19 cellular contexts compared by ENCODE assay signal in genomic region chr7:91019686-91020385, GRCh38.
DNase-seq lines count a peak whose midpoint lies in the region; ATAC-seq and TF ChIP-seq lines count a peak whose summit lies in the region.
"Had no signal": no experiment of that assay in that cellular context is flagged by ENCODE, and none has a peak within 500 bp of the region (broad histone marks: within the 10 kb centered on the region; RNA-seq: fewer than 3 reads in every experiment).

No MANE protein-coding gene starts in this region.

- peaks cover 40% of the 10 kb centered on the region for H3K4me1 ChIP-seq in SJCRH30
- H3K4me1 ChIP-seq in thyroid gland = peaks cover 16 to 22% of the 10 kb centered on the region in 2 donors
- H3K4me1 ChIP-seq in esophagus squamous epithelium = no peaks in the 10 kb centered on the region
- H3K4me1 ChIP-seq: A549, Caco-2 had no signal

- H3K9me3 ChIP-seq in SJCRH30 (replicated peaks) = no peaks in the 10 kb centered on the region
- H3K9me3 ChIP-seq in thyroid gland = no peaks in the 10 kb centered on the region
- no peaks in the 10 kb centered on the region for H3K9me3 ChIP-seq in esophagus squamous epithelium
- H3K9me3 ChIP-seq: A549, Caco-2 had no signal

- intact Hi-C loops in thyroid gland (cut with DNase I) (no loop called here), esophagus squamous epithelium (cut with DNase I) (no loop called here)

- no peak overlapping the region for H3K4me3 Mint-ChIP-seq in stimulated activated effector memory CD8-positive, alpha-beta T cell treated with anti-CD3 and anti-CD28 coated beads, Interleukin-12 subunit alpha, Interleukin-12 subunit beta, amount 100 ng/mL, for 72 hours
- H3K4me3 Mint-ChIP-seq: CD4-positive, alpha-beta T cell; HFFc6 had no signal

- no peak for TF ChIP-seq POLR2A in thyroid gland (IDR thresholded peaks at IDR 0.05)
- no peak for TF ChIP-seq POLR2A in esophagus squamous epithelium (IDR thresholded peaks at IDR 0.05)

- ATAC-seq in stimulated activated effector memory CD8-positive, alpha-beta T cell treated with anti-CD3 and anti-CD28 coated beads, Interleukin-12 subunit alpha, Interleukin-12 subunit beta, amount 100 ng/mL, for 72 hours = no peak
- no peak for ATAC-seq in stimulated activated naive CD8-positive, alpha-beta T cell treated with anti-CD3 and anti-CD28 coated beads, Interleukin-15, Interleukin-2, amounts not matched to agents 100 U/mL and 50 U/mL, for 24 hours
- ATAC-seq: A549, HCT116 had no signal

- H3K4me1 Mint-ChIP-seq in stimulated activated effector memory CD8-positive, alpha-beta T cell treated with anti-CD3 and anti-CD28 coated beads, Interleukin-12 subunit alpha, Interleukin-12 subunit beta, amount 100 ng/mL, for 72 hours = no peaks in the 10 kb centered on the region

- no peaks in the 10 kb centered on the region for H3K27me3 ChIP-seq in SJCRH30
- H3K27me3 ChIP-seq in thyroid gland = no peaks in the 10 kb centered on the region
- no peaks in the 10 kb centered on the region for H3K27me3 ChIP-seq in esophagus squamous epithelium

- peaks cover 3% of the 10 kb centered on the region; the same call in 1 of the 2 replicates for H3K36me3 ChIP-seq in SJCRH30
- H3K36me3 ChIP-seq in thyroid gland = no peaks in the 10 kb centered on the region
- H3K36me3 ChIP-seq in esophagus squamous epithelium = no peaks in the 10 kb centered on the region

- no peaks in the 10 kb centered on the region for H3K36me3 Mint-ChIP-seq in stimulated activated effector memory CD8-positive, alpha-beta T cell treated with anti-CD3 and anti-CD28 coated beads, Interleukin-12 subunit alpha, Interleukin-12 subunit beta, amount 100 ng/mL, for 72 hours

- TF ChIP-seq CTCF in thyroid gland (IDR thresholded peaks at IDR 0.05) (peak in 1 of 6 experiments; percentile 13), esophagus squamous epithelium (IDR thresholded peaks at IDR 0.05) (no peak)

- no peak overlapping the region for H3K4me3 ChIP-seq in SJCRH30
- no peak overlapping the region for H3K4me3 ChIP-seq in thyroid gland (replicated peaks in 1 of 3)
- no peak overlapping the region for H3K4me3 ChIP-seq in esophagus squamous epithelium
- H3K4me3 ChIP-seq: A549 had no signal

- WGBS in thyroid gland, 2 donors = 57 to 58% methylated on average over 2 of the region's 2 CpGs
- 82 to 86% methylated on average over 2 of the region's 2 CpGs for WGBS in esophagus squamous epithelium, 2 donors

- H3K27ac Mint-ChIP-seq in stimulated activated effector memory CD8-positive, alpha-beta T cell treated with anti-CD3 and anti-CD28 coated beads, Interleukin-12 subunit alpha, Interleukin-12 subunit beta, amount 100 ng/mL, for 72 hours = no peak overlapping the region
- H3K27ac Mint-ChIP-seq: CD4-positive, alpha-beta T cell; HFFc6 had no signal

- H3K27ac ChIP-seq in SJCRH30 = peak overlapping the region; percentile 97
- peak overlapping the region; percentile 49 to 56 (median 56) for H3K27ac ChIP-seq in thyroid gland
- no peak overlapping the region for H3K27ac ChIP-seq in esophagus squamous epithelium
- H3K27ac ChIP-seq: 22Rv1, A549, C4-2B had no signal

- DNase-seq in DMS79 treated with DMSO at 0.1 percent for 48 hours (lab: John Stamatoyannopoulos, UW) (peak; percentile 22), DMS79 (lab: John Stamatoyannopoulos, UW) (no peak), SJCRH30 (peak; percentile 52 to 75), kidney tubule cell (ENCODE audit: low spot score) (peak; percentile 7), thyroid gland (peak; percentile 28 to 44), esophagus squamous epithelium (lab: John Stamatoyannopoulos, UW) (no peak)
- DNase-seq in stimulated activated effector memory CD8-positive, alpha-beta T cell treated with anti-CD3 and anti-CD28 coated beads, Interleukin-12 subunit alpha, Interleukin-12 subunit beta, amount 100 ng/mL, for 72 hours (ENCODE audit: low spot score in 2 of 2) = no peak
- DNase-seq in stimulated activated naive CD8-positive, alpha-beta T cell treated with anti-CD3 and anti-CD28 coated beads, Interleukin-15, Interleukin-2, amounts not matched to agents 100 U/mL and 50 U/mL, for 24 hours = no peak
- DNase-seq: AML-193; Caco-2; CD4-positive, alpha-beta T cell; GF-D8; GOT3; H7; HFFc6 had no signal

- peaks cover 3% of the 10 kb centered on the region for H3K9me3 Mint-ChIP-seq in stimulated activated effector memory CD8-positive, alpha-beta T cell treated with anti-CD3 and anti-CD28 coated beads, Interleukin-12 subunit alpha, Interleukin-12 subunit beta, amount 100 ng/mL, for 72 hours
- H3K9me3 Mint-ChIP-seq: CD4-positive, alpha-beta T cell; HFFc6 had no signal

Comparison
In these comparisons a context has a peak if more than half of its experiments do, and no peak if none do; other contexts are left out.
1. DNase-seq: peak in DMS79 treated with DMSO at 0.1 percent for 48 hours (single experiment), SJCRH30 (2 of 2), kidney tubule cell (single experiment) and thyroid gland (2 of 2); none in DMS79 (single experiment), esophagus squamous epithelium (single experiment), stimulated activated effector memory CD8-positive, alpha-beta T cell treated with anti-CD3 and anti-CD28 coated beads, Interleukin-12 subunit alpha, Interleukin-12 subunit beta, amount 100 ng/mL, for 72 hours (0 of 2) and stimulated activated naive CD8-positive, alpha-beta T cell treated with anti-CD3 and anti-CD28 coated beads, Interleukin-15, Interleukin-2, amounts not matched to agents 100 U/mL and 50 U/mL, for 24 hours (single experiment).
2. H3K27ac ChIP-seq: peak in SJCRH30 (single experiment) and thyroid gland (3 of 3); none in esophagus squamous epithelium (0 of 4).